Comparison of ENCODE assay signal across 13 cellular contexts in genomic region chr1:8780405-8780804, GRCh38.
"Had no signal": no experiment of that assay in that cellular context is flagged by ENCODE, and none has a peak within 500 bp of the region (broad histone marks: within the 10 kb centered on the region; RNA-seq: fewer than 3 reads in every experiment).

No MANE protein-coding gene starts in this region.

- H3K4me3 Mint-ChIP-seq: activated naive CD4-positive, alpha-beta T cell treated with anti-CD3 and anti-CD28 coated beads for 36 hours; mesothelial cell of epicardium; neural crest cell had no signal

- H3K36me3 Mint-ChIP-seq: mesothelial cell of epicardium had no signal

- DNase-seq: activated CD4-positive, alpha-beta T cell treated with anti-CD3 and anti-CD28 coated beads, Interleukin-2, amount 50 U/mL, for 48 hours; activated naive CD4-positive, alpha-beta T cell treated with anti-CD3 and anti-CD28 coated beads for 36 hours; foreskin fibroblast; sigmoid colon; stimulated activated CD4-positive, alpha-beta T cell treated with anti-CD3 and anti-CD28 coated beads, Interleukin-1b, Interleukin-23, amount 100 ng/mL, for 48 hours; stomach; T-helper 1 cell; testis; upper lobe of left lung had no signal

- H3K27ac Mint-ChIP-seq: activated naive CD4-positive, alpha-beta T cell treated with anti-CD3 and anti-CD28 coated beads for 36 hours; activated T-helper 2 cell treated with anti-CD3 and anti-CD28 coated beads, Interferon-gamma antibody, Interleukin-2, Interleukin-4, amounts not matched to agents 10 μg/mL and 5 μg/mL and 100 μg/mL, durations not matched to agents 14 hours and 24 hours and 36 hours; mesothelial cell of epicardium had no signal

- H3K9me3 Mint-ChIP-seq: activated naive CD4-positive, alpha-beta T cell treated with anti-CD3 and anti-CD28 coated beads for 36 hours; activated T-helper 2 cell treated with anti-CD3 and anti-CD28 coated beads, Interferon-gamma antibody, Interleukin-2, Interleukin-4, amounts not matched to agents 10 μg/mL and 5 μg/mL and 100 μg/mL, durations not matched to agents 14 hours and 24 hours and 36 hours; mesothelial cell of epicardium; neural crest cell had no signal

- H3K9me3 ChIP-seq: sigmoid colon, stomach, testis, upper lobe of left lung had no signal

- H3K4me1 ChIP-seq: sigmoid colon, stomach, upper lobe of left lung had no signal

- H3K36me3 ChIP-seq: sigmoid colon, stomach, upper lobe of left lung had no signal

- H3K4me3 ChIP-seq: sigmoid colon, stomach, testis, upper lobe of left lung had no signal

- H3K27ac ChIP-seq: sigmoid colon, stomach, testis, upper lobe of left lung, VCaP had no signal

- H3K27me3 ChIP-seq: sigmoid colon, stomach, testis, upper lobe of left lung had no signal
